12 cellular contexts compared by ENCODE assay signal in genomic region chr3:10964537-10965167, GRCh38. TPM values are rescaled to one million over a fixed set of nuclear protein-coding genes. Genes with fewer than 3 reads are reported as not detected.
A peak's percentile ranks its signal among the peaks of the same experiment; 100 is the strongest.
DNase-seq lines count a peak whose midpoint lies in the region; ATAC-seq, FAIRE-seq and TF ChIP-seq lines count a peak whose summit lies in the region.
"Had no signal": no experiment of that assay in that cellular context is flagged by ENCODE, and none has a peak within 500 bp of the region (broad histone marks: within the 10 kb centered on the region; RNA-seq: fewer than 3 reads in every experiment).

No MANE protein-coding gene starts in this region.

- H3K27me3 ChIP-seq in GM23338 (ENCODE audit: insufficient read depth) (no peaks in the 10 kb centered on the region), RWPE2 (ENCODE audit: insufficient read depth, poor library complexity, severe bottlenecking) (no peaks in the 10 kb centered on the region)

- H4K20me1 ChIP-seq in GM23338 (replicated peaks; ENCODE audit: insufficient read depth) = no peaks in the 10 kb centered on the region

- peak in 1 of 2 experiments; percentile 64; a peak in 3 of 6 replicates for ATAC-seq in A549
- ATAC-seq in GM23338 = peak; percentile 94
- 0 out of 3 replicates have a peak, but pooled peaks have one; percentile 45 for ATAC-seq in RWPE2 (ENCODE audit: low read depth)
- ATAC-seq in HG03469 (IDR thresholded peaks at IDR 0.05; ENCODE audit: unreplicated experiment) = no peak

- H3K4me1 ChIP-seq in A549 (no peaks in the 10 kb centered on the region), GM23338 (ENCODE audit: insufficient read depth) (peaks cover 12% of the 10 kb centered on the region), RWPE2 (ENCODE audit: insufficient read depth, poor library complexity, severe bottlenecking) (no peaks in the 10 kb centered on the region)

- H3F3A ChIP-seq in GM23338 (replicated peaks; ENCODE audit: low read depth) = no peaks in the 10 kb centered on the region

- H2AFZ ChIP-seq in GM23338 = no peak overlapping the region

- no peak for TF ChIP-seq EP300 in A549 (IDR thresholded peaks at IDR 0.05)

- no peak for TF ChIP-seq RAD21 in A549 (conservative IDR thresholded peaks at IDR 0.05 in 1 of 2, IDR thresholded peaks at IDR 0.05 in 1 of 2)

- no peaks in the 10 kb centered on the region for H3K79me2 ChIP-seq in GM23338 (replicated peaks; ENCODE audit: insufficient read depth)

- WGBS in A549 (ENCODE audit: missing lambda C conversion rate) = 53% methylated on average over 6 of the region's 6 CpGs

- H3K27ac ChIP-seq in A549 = no peak overlapping the region
- no peak overlapping the region for H3K27ac ChIP-seq in GM23338 (ENCODE audit: low read depth)
- H3K27ac ChIP-seq in RWPE2 (ENCODE audit: poor library complexity, severe bottlenecking) = no peak overlapping the region

- peaks cover 20% of the 10 kb centered on the region for H3K27me3 Mint-ChIP-seq in GM23338 (ENCODE audit: insufficient read depth, low read depth, poor library complexity)

- H3K9me3 Mint-ChIP-seq in GM23338 = no peaks in the 10 kb centered on the region
- H3K9me3 Mint-ChIP-seq: CD4-positive, alpha-beta T cell had no signal

- H3K4me3 ChIP-seq in A549 (no peak overlapping the region), GM23338 (no peak overlapping the region), RWPE2 (ENCODE audit: severe bottlenecking) (no peak overlapping the region), fibroblast of pulmonary artery (replicated peaks; ENCODE audit: low read depth, low read length) (no peak overlapping the region)

- TF ChIP-seq POLR2A in A549 (IDR thresholded peaks at IDR 0.05; ENCODE audit: low read length) = no peak

- H3K9me2 ChIP-seq in GM23338 (ENCODE audit: insufficient read depth) = no peaks in the 10 kb centered on the region

- CTCF ChIA-PET in A549 (lab: Yijun Ruan, JAX) = interaction anchor here (1.1 to 8.4 kb wide), 6 partner anchors 10 to 96 kb away, joined by 3 to 46 read pairs (median 14); no protein-coding TSS in a partner anchor

- H3K4me1 Mint-ChIP-seq in GM23338 = peaks cover 17% of the 10 kb centered on the region

- H3K36me3 Mint-ChIP-seq in GM23338 (ENCODE audit: low read depth) = no peaks in the 10 kb centered on the region

- DNase-seq in A549 (ENCODE audit: low read depth in 1 of 2, low spot score in 1 of 2) (no peak), GM23338 (ENCODE audit: low spot score) (peak; percentile 78), RWPE2 (ENCODE audit: low spot score) (no peak), fibroblast of pulmonary artery (ENCODE audit: low read depth) (peak; percentile 23), NCI-H2196 treated with DMSO at 0.1 percent for 48 hours (lab: John Stamatoyannopoulos, UW; ENCODE audit: unreplicated experiment) (no peak), 8988T (no peak), DMS79 treated with DMSO at 0.1 percent for 48 hours (lab: John Stamatoyannopoulos, UW) (no peak)
- DNase-seq: CD4-positive, alpha-beta T cell; glutamatergic neuron; NCI-H1694 treated with DMSO at 0.1 percent for 48 hours; SIG-M5 had no signal

- H3K9me3 ChIP-seq in A549 (no peaks in the 10 kb centered on the region), RWPE2 (ENCODE audit: severe bottlenecking) (no peaks in the 10 kb centered on the region)

- no peaks in the 10 kb centered on the region for H3K36me3 ChIP-seq in GM23338 (ENCODE audit: insufficient read depth)
- no peaks in the 10 kb centered on the region for H3K36me3 ChIP-seq in RWPE2 (ENCODE audit: low read depth)

- no peak overlapping the region for H3K4me3 Mint-ChIP-seq in GM23338
- H3K4me3 Mint-ChIP-seq: CD4-positive, alpha-beta T cell had no signal

- H3K4me2 ChIP-seq in A549 (no peak overlapping the region), GM23338 (no peak overlapping the region)

- FAIRE-seq in A549 (lab: Jason Lieb, UNC) = no peak

- TF ChIP-seq CTCF in A549 (IDR thresholded peaks at IDR 0.05) (no peak), GM23338 (conservative IDR thresholded peaks at IDR 0.05; ENCODE audit: low read depth in 2 of 2) (no peak), RWPE2 (IDR thresholded peaks at IDR 0.05; ENCODE audit: poor library complexity, severe bottlenecking) (no peak), fibroblast of pulmonary artery (IDR thresholded peaks at IDR 0.05; ENCODE audit: low read length, missing control alignments) (no peak)

- POLR2A ChIA-PET in A549 (lab: Yijun Ruan, JAX) = no interaction called here

- H3K27ac Mint-ChIP-seq in GM23338 = no peak overlapping the region
- H3K27ac Mint-ChIP-seq: CD4-positive, alpha-beta T cell had no signal

TF ChIP-seq in A549, 52 proteins besides CTCF, POLR2A, EP300 and RAD21:
- peak; percentile 86 for TF ChIP-seq REST (IDR thresholded peaks at IDR 0.05)
- no peak for TF ChIP-seq HOXB5 (CRISPR knock-in tag; IDR thresholded peaks at IDR 0.05)
TF ChIP-seq in A549: peak in this region for 1.

TF ChIP-seq in GM23338, 12 proteins besides CTCF, POLR2A, EP300 and RAD21:
- TF ChIP-seq REST (IDR thresholded peaks at IDR 0.05; ENCODE audit: unreplicated experiment) (peak; percentile 93), CREB1 (CRISPR knock-in tag; IDR thresholded peaks at IDR 0.05; ENCODE audit: low read depth) (no peak)

RNA-seq across cellular contexts. Expression of gene SLC6A1, which starts 27.9 kb away (rescaled TPM):
- polyA plus RNA-seq in A549 (2011; rRNA removed) (0.03 TPM in 1 of 2 replicates, not detected in the other), A549 (2017; fragmentation: RNase III; extraction: RNeasy Plus Mini Kit Qiagen cat#74134 plus additional on column Dnase treatment) (not detected in 3 replicates), GM23338 (2016; fragmentation: Nextera tagmentation; extraction: Ambion mirVana) (0.16 and 0.23 TPM in 2 replicates)
- polyA plus RNA-seq in A549 (2012; cell fraction: cytosol; rRNA removed) = not detected in 2 replicates
- 0.01 TPM in 1 of 2 replicates, not detected in the other for polyA plus RNA-seq in A549 (2012; cell fraction: nucleus; rRNA removed)
- polyA minus RNA-seq in A549 (2011; rRNA and poly(A)+ RNA removed) = not detected in 2 replicates
- total RNA-seq in GM23338 (2014; rRNA removed; shearing (Covaris generic)) = 0.16 and 0.28 TPM in 2 replicates
- total RNA-seq: CD4-positive, alpha-beta T cell had no signal

Comparison
In these comparisons a context has a peak if more than half of its experiments do, and no peak if none do; other contexts are left out.
1. DNase-seq: peak in GM23338 (single experiment) and fibroblast of pulmonary artery (single experiment); none in A549 (0 of 2), RWPE2 (single experiment), NCI-H2196 treated with DMSO at 0.1 percent for 48 hours (single experiment), 8988T (single experiment) and DMS79 treated with DMSO at 0.1 percent for 48 hours (single experiment).